Comparison of ENCODE assay signal across 22 cellular contexts in genomic region chr2:95238131-95238530, GRCh38. TPM values are rescaled to one million over a fixed set of nuclear protein-coding genes. Genes with fewer than 3 reads are reported as not detected.
"Had no signal": no experiment of that assay in that cellular context is flagged by ENCODE, and none has a peak within 500 bp of the region (broad histone marks: within the 10 kb centered on the region; RNA-seq: fewer than 3 reads in every experiment).

No MANE protein-coding gene starts in this region.

- H3K4me1 ChIP-seq: esophagus muscularis mucosa, gastroesophageal sphincter, left lung, lower lobe of right lung had no signal

- H3K27me3 ChIP-seq: dorsolateral prefrontal cortex, esophagus muscularis mucosa, foreskin keratinocyte, gastroesophageal sphincter, heart right ventricle, left lung had no signal

- FAIRE-seq: colon, endothelial cell of umbilical vein, frontal cortex, islet of Langerhans, keratinocyte had no signal

- H3K27ac ChIP-seq: coronary artery, dorsolateral prefrontal cortex, esophagus muscularis mucosa, foreskin keratinocyte, gastroesophageal sphincter, left lung, lower lobe of right lung had no signal

- H3K36me3 ChIP-seq: esophagus muscularis mucosa, gastroesophageal sphincter, heart right ventricle, left lung, lower lobe of right lung had no signal

- DNase-seq: dermis blood vessel endothelial cell; dorsolateral prefrontal cortex; effector CD4-positive, alpha-beta T cell; effector memory CD4-positive, alpha-beta T cell; foreskin keratinocyte; heart right ventricle; hippocampal formation; left cardiac atrium; left lung; lower lobe of right lung; mesenchymal stem cell; mucosa of descending colon; naive B cell had no signal

- ATAC-seq: foreskin keratinocyte, gastroesophageal sphincter, left cardiac atrium, left lung, lower lobe of right lung, mucosa of descending colon had no signal

- H3K4me3 ChIP-seq: coronary artery, dorsolateral prefrontal cortex, esophagus muscularis mucosa, gastroesophageal sphincter, heart right ventricle, left lung, lower lobe of right lung, mucosa of descending colon had no signal

RNA-seq across cellular contexts. Expression of gene KCNIP3, which starts 59.0 kb away (rescaled TPM):
- total RNA-seq: lung microvascular endothelial cell had no signal
